Comparison of ENCODE assay signal across 1 cellular context in the genomic region with DNA sequence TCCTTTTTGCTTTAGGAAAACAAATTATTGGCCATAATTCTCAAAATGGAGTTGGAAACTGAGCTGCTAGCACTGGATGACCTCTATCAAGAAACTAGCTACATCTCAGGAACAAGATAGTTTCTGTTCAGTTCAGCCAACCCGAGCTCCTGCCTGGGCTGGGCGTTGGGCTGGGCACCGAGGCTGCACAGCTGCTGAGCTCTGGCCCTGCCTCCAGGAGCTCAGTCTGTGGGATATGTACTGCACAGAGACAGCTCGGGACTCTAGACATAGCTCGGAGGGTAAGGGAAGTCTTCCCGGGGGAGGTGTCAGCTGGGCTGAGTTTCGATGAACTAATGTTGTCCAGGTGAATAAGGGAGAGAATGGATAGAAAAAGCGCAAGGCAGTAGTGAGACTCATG.
TF ChIP-seq lines count a peak whose summit lies in the region.

No MANE protein-coding gene starts in this region.

TF ChIP-seq in K562, 482 proteins besides CTCF, POLR2A, EP300 and RAD21:
- TF ChIP-seq ZFP36 (IDR thresholded peaks at IDR 0.05; ENCODE audit: low read depth, low read length, partially characterized antibody) (peak; percentile 6), ZNF830 (CRISPR knock-in tag; IDR thresholded peaks at IDR 0.05) (no peak)
